Comparison of ENCODE assay signal across 16 cellular contexts in genomic region chr2:205367536-205367935, GRCh38.
"Had no signal": no experiment of that assay in that cellular context is flagged by ENCODE, and none has a peak within 500 bp of the region (broad histone marks: within the 10 kb centered on the region; RNA-seq: fewer than 3 reads in every experiment).

No MANE protein-coding gene starts in this region.

- H3K27me3 Mint-ChIP-seq: activated naive CD8-positive, alpha-beta T cell treated with anti-CD3 and anti-CD28 coated beads, Interleukin-2, amount 10 ng/mL, durations not matched to agents 7 days and 5 days; stimulated activated naive CD8-positive, alpha-beta T cell treated with anti-CD3 and anti-CD28 coated beads, Interleukin-15, amount 100 ng/mL, for 72 hours had no signal

- H3K36me3 Mint-ChIP-seq: activated naive CD8-positive, alpha-beta T cell treated with anti-CD3 and anti-CD28 coated beads, Interleukin-2, amount 10 ng/mL, durations not matched to agents 7 days and 5 days; brain; naive B cell; stimulated activated effector memory CD8-positive, alpha-beta T cell treated with anti-CD3 and anti-CD28 coated beads, Interleukin-12 subunit alpha, Interleukin-12 subunit beta, amount 100 ng/mL, for 72 hours had no signal

- H3K4me3 Mint-ChIP-seq: activated naive CD8-positive, alpha-beta T cell treated with anti-CD3 and anti-CD28 coated beads, Interleukin-2, amount 10 ng/mL, durations not matched to agents 7 days and 5 days; brain; naive B cell; stimulated activated effector memory CD8-positive, alpha-beta T cell treated with anti-CD3 and anti-CD28 coated beads, Interleukin-12 subunit alpha, Interleukin-12 subunit beta, amount 100 ng/mL, for 72 hours; stimulated activated naive CD8-positive, alpha-beta T cell treated with anti-CD3 and anti-CD28 coated beads, Interleukin-15, amount 100 ng/mL, for 72 hours had no signal

- H3K9me3 Mint-ChIP-seq: activated naive CD8-positive, alpha-beta T cell treated with anti-CD3 and anti-CD28 coated beads, Interleukin-2, amount 10 ng/mL, durations not matched to agents 7 days and 5 days; naive B cell; stimulated activated effector memory CD8-positive, alpha-beta T cell treated with anti-CD3 and anti-CD28 coated beads, Interleukin-12 subunit alpha, Interleukin-12 subunit beta, amount 100 ng/mL, for 72 hours; stimulated activated naive CD8-positive, alpha-beta T cell treated with anti-CD3 and anti-CD28 coated beads, Interleukin-15, amount 100 ng/mL, for 72 hours had no signal

- H3K4me1 Mint-ChIP-seq: naive B cell; stimulated activated effector memory CD8-positive, alpha-beta T cell treated with anti-CD3 and anti-CD28 coated beads, Interleukin-12 subunit alpha, Interleukin-12 subunit beta, amount 100 ng/mL, for 72 hours; stimulated activated naive CD8-positive, alpha-beta T cell treated with anti-CD3 and anti-CD28 coated beads, Interleukin-15, amount 100 ng/mL, for 72 hours had no signal

- H3K27ac Mint-ChIP-seq: activated naive CD8-positive, alpha-beta T cell treated with anti-CD3 and anti-CD28 coated beads, Interleukin-2, amount 10 ng/mL, durations not matched to agents 7 days and 5 days; brain; stimulated activated effector memory CD8-positive, alpha-beta T cell treated with anti-CD3 and anti-CD28 coated beads, Interleukin-12 subunit alpha, Interleukin-12 subunit beta, amount 100 ng/mL, for 72 hours; stimulated activated naive CD8-positive, alpha-beta T cell treated with anti-CD3 and anti-CD28 coated beads, Interleukin-15, amount 100 ng/mL, for 72 hours had no signal

- DNase-seq: activated CD4-positive, alpha-beta T cell treated with anti-CD3 and anti-CD28 coated beads for 1 hour; activated naive CD4-positive, alpha-beta T cell treated with Interleukin-2 at 50 U/mL for 16 hours; activated naive CD8-positive, alpha-beta T cell treated with anti-CD3 and anti-CD28 coated beads, Interleukin-2, amount 10 ng/mL, durations not matched to agents 7 days and 5 days; activated T-cell treated with anti-CD3 and anti-CD28 coated beads, Interleukin-2, amount 50 U/mL, for 1 hour; effector CD4-positive, alpha-beta T cell; erythroblast; hypothalamus; naive B cell; occipital lobe; right lobe of liver; stimulated activated CD4-positive, alpha-beta T cell treated with anti-CD3 and anti-CD28 coated beads, Interleukin-2, amount 100 ng/mL, for 24 hours; stimulated activated naive CD8-positive, alpha-beta T cell treated with anti-CD3 and anti-CD28 coated beads, Interleukin-15, amount 100 ng/mL, for 72 hours; T-helper 1 cell; tibial artery had no signal
